Comparison of ENCODE assay signal across 8 cellular contexts in genomic region chr12:126874427-126875026, GRCh38.
DNase-seq lines count a peak whose midpoint lies in the region; ATAC-seq and TF ChIP-seq lines count a peak whose summit lies in the region.

No MANE protein-coding gene starts in this region.

- peak; percentile 62 to 90 (median 84) for TF ChIP-seq CTCF in heart left ventricle (IDR thresholded peaks at IDR 0.05)

- no peak overlapping the region for H3K4me3 ChIP-seq in heart left ventricle

- no peaks in the 10 kb centered on the region for H3K9me3 ChIP-seq in heart left ventricle

- 25 to 38% (median 26%) methylated on average over 5 to 8 of the region's 8 CpGs for WGBS in heart left ventricle, 4 donors

- TF ChIP-seq POLR2A in heart left ventricle (IDR thresholded peaks at IDR 0.05), result no peak

- no peaks in the 10 kb centered on the region for H3K36me3 ChIP-seq in heart left ventricle

- DNase-seq in COLO829 (ENCODE audit: low spot score), result peak; percentile 56
- DNase-seq in HuH-7.5 (ENCODE audit: low spot score), result peak; percentile 44
- DNase-seq in SHP77 treated with DMSO at 0.1 percent for 48 hours (lab: John Stamatoyannopoulos, UW), result peak; percentile 41
- DNase-seq in activated gamma-delta T cell treated with anti-CD3 and anti-CD28 coated beads, Interleukin-2, amount 50 U/mL, for 16 hours (ENCODE audit: low read depth), result peak; percentile 25
- DNase-seq in heart left ventricle, result peak; percentile 31 to 69 (median 41)
- peak; percentile 82 for DNase-seq in retina
- no peak for DNase-seq in cerebellar nuclear complex (lab: John Stamatoyannopoulos, UW)

- no peak overlapping the region for H3K27ac ChIP-seq in heart left ventricle

- peaks cover 0 to 3% (median 0%) of the 10 kb centered on the region in 9 donors for H3K27me3 ChIP-seq in heart left ventricle

- intact Hi-C loops in heart left ventricle (cut with DNase I), result loop anchor here (1.0 to 10.0 kb wide), 12 partner anchors 90 to 1692 kb away; partner anchors contain the start of gene TMEM132B (in 4 of the 10)

- ATAC-seq in GM19455 (IDR thresholded peaks at IDR 0.05; ENCODE audit: unreplicated experiment) (peak; percentile 88), heart left ventricle (peak in 3 of 4 donors; percentile 66 to 75 (median 71))

- H3K4me1 ChIP-seq in heart left ventricle, result no peaks in the 10 kb centered on the region

Comparison
In these comparisons a context has a peak if more than half of its experiments do, and no peak if none do; other contexts are left out.
1. DNase-seq: peak in COLO829 (single experiment), HuH-7.5 (single experiment), SHP77 treated with DMSO at 0.1 percent for 48 hours (single experiment), activated gamma-delta T cell treated with anti-CD3 and anti-CD28 coated beads, Interleukin-2, amount 50 U/mL, for 16 hours (single experiment), heart left ventricle (5 of 5) and retina (single experiment); none in cerebellar nuclear complex (0 of 2).